In the genomic region with DNA sequence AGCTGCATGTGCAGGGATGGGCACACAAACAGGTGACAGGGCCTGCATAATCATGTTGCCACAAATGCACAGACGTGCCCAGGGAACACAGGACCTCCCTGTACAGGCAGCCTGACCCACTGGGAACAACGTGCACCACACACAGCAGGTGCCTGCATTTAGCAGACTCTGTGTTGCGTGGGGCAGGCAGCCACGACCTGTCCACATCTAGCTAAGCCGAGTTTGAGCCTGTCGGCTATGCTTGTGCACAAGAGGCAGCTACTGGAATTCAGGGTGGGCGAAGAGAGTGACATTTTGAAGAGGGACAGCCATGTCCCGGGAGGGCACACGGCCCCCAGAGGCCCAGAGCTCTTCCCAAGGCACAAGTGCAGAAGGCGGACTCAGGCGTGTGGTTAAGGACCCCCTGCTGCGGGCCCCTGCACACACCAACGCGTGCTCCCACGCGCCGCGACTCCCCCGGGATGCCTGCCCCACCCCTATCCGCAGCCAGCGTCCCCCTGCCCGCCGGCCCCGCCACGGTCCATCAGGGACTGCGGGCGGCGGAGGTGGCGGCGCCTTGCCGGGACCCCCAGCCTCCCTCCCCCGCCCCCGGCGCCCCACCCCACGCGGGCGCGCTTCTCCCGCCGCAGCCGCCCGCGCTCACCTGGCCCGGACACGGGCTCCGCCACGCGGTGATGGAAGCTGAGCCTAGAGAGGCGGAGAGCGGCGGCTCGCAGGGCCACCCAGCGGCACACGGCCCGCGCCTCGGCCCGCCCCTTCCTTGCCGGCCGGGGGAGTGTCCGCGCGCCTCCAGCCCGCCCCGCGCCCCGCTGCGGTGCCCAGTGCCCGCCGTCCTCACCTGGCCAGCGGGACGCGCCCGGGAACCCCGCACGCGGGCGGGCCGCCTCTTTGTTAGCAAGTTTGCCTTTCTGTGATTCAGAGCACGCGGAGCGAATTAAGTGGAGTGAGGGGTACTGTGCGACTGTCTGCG, we compare ENCODE assay signal across 9 cellular contexts.
DNase-seq lines count a peak whose midpoint lies in the region; ATAC-seq and TF ChIP-seq lines count a peak whose summit lies in the region.
"Had no signal": no experiment of that assay in that cellular context is flagged by ENCODE, and none has a peak within 500 bp of the region (broad histone marks: within the 10 kb centered on the region; RNA-seq: fewer than 3 reads in every experiment).

No MANE protein-coding gene starts in this region.

- ATAC-seq in stimulated activated naive CD8-positive, alpha-beta T cell treated with anti-CD3 and anti-CD28 coated beads, Interleukin-15, Interleukin-2, amounts not matched to agents 100 U/mL and 50 U/mL, for 24 hours = peak; percentile 39

- no peak overlapping the region for H3K9ac ChIP-seq in iPS-18a (ENCODE audit: low read length)

- H3K27ac ChIP-seq in VCaP = peak overlapping the region; percentile 68; the same call in 1 of the 2 replicates
- H3K27ac ChIP-seq in iPS-18a (ENCODE audit: low read length) = no peak overlapping the region

- peak; percentile 8 for DNase-seq in DMS153 treated with DMSO at 0.1 percent for 48 hours (lab: John Stamatoyannopoulos, UW; ENCODE audit: unreplicated experiment)
- no peak for DNase-seq in DMS153 (lab: John Stamatoyannopoulos, UW)
- no peak for DNase-seq in stimulated activated naive CD8-positive, alpha-beta T cell treated with anti-CD3 and anti-CD28 coated beads, Interleukin-15, Interleukin-2, amounts not matched to agents 100 U/mL and 50 U/mL, for 24 hours
- no peak for DNase-seq in C1 segment of cervical spinal cord (lab: John Stamatoyannopoulos, UW)
- DNase-seq in posterior vena cava (ENCODE audit: low spot score) = no peak
- no peak for DNase-seq in activated effector memory CD4-positive, alpha-beta T cell treated with Interleukin-2 at 50 U/mL for 16 hours
- DNase-seq: stimulated activated CD4-positive, alpha-beta T cell treated with anti-CD3 and anti-CD28 coated beads, Interleukin-4, amount 100 ng/mL, for 4 hours had no signal

- H3K27me3 ChIP-seq in iPS-18a (ENCODE audit: control insufficient read depth, insufficient read depth, low read length) = peaks cover 37% of the 10 kb centered on the region

- TF ChIP-seq CTCF in VCaP (conservative IDR thresholded peaks at IDR 0.05) = peak; percentile 26; the same call in 1 of the 2 replicates

- H3K36me3 ChIP-seq in iPS-18a (ENCODE audit: control insufficient read depth, low read depth, low read length) = no peaks in the 10 kb centered on the region

- peak overlapping the region; percentile 62 for H3K4me3 ChIP-seq in iPS-18a (ENCODE audit: low read length)

- H3K4me1 ChIP-seq in iPS-18a (ENCODE audit: control insufficient read depth, low read depth, low read length) = peaks cover 4% of the 10 kb centered on the region

- no peaks in the 10 kb centered on the region for H3K9me3 ChIP-seq in iPS-18a (ENCODE audit: control insufficient read depth, low read depth, low read length)

- intact Hi-C loops in posterior vena cava (cut with DNase I) = no loop called here
